Comparison of ENCODE assay signal across 8 cellular contexts in genomic region chr1:37513795-37514349, GRCh38. TPM values are rescaled to one million over a fixed set of nuclear protein-coding genes. Genes with fewer than 3 reads are reported as not detected.
DNase-seq lines count a peak whose midpoint lies in the region; ATAC-seq and TF ChIP-seq lines count a peak whose summit lies in the region.

No MANE protein-coding gene starts in this region.

- H3K4me1 Mint-ChIP-seq in glutamatergic neuron (ENCODE audit: low read depth, unreplicated experiment) = peaks cover 12% of the 10 kb centered on the region

- peaks cover 10% of the 10 kb centered on the region; the same call in 1 of the 2 replicates for H4K20me1 ChIP-seq in OCI-LY7 (ENCODE audit: insufficient read depth, low read length)

- H3K27ac Mint-ChIP-seq in glutamatergic neuron (ENCODE audit: unreplicated experiment) = peak overlapping the region; percentile 75

- H2AFZ ChIP-seq in OCI-LY7 (ENCODE audit: low read length) = peak overlapping the region; percentile 59; the same call in 1 of the 2 replicates

- intact Hi-C loops in OCI-LY7 (cut with micrococcal nuclease; ENCODE audit: unreplicated experiment) = loop anchor here (2.0 to 5.0 kb wide), 2 partner anchors 39 to 178 kb away; partner anchors contain the start of genes CDCA8 and ZC3H12A
- intact Hi-C loops in prostate gland (cut with DNase I) = no loop called here

- peaks cover 13% of the 10 kb centered on the region; the same call in 1 of the 2 replicates for H3K79me2 ChIP-seq in OCI-LY7 (ENCODE audit: insufficient read depth, low read depth, low read length)

- peak; percentile 12 for TF ChIP-seq POLR2A in prostate gland (IDR thresholded peaks at IDR 0.05)

- POLR2A ChIA-PET in OCI-LY7 (lab: Charles Lee) = interaction anchor here (0.5 to 1.5 kb wide), 7 partner anchors 23 to 1160 kb away, joined by 3 to 8 read pairs (median 6); no protein-coding TSS in a partner anchor

- H3K27me3 ChIP-seq in prostate gland (replicated peaks; ENCODE audit: insufficient read depth) = no peaks in the 10 kb centered on the region

- H3K36me3 ChIP-seq in OCI-LY7 (ENCODE audit: insufficient read depth, low read length) (peaks cover 31% of the 10 kb centered on the region), prostate gland (no peaks in the 10 kb centered on the region)

- WGBS in prostate gland = 2% methylated on average over 26 of the region's 26 CpGs

- H3K9me3 Mint-ChIP-seq in glutamatergic neuron (ENCODE audit: unreplicated experiment) = peaks cover 2% of the 10 kb centered on the region

- no peak for TF ChIP-seq CTCF in GM12865 (IDR thresholded peaks at IDR 0.05; ENCODE audit: insufficient read depth, low read depth, low read length, missing control alignments)
- TF ChIP-seq CTCF in OCI-LY7 (conservative IDR thresholded peaks at IDR 0.05; ENCODE audit: low read length) = no peak
- no peak for TF ChIP-seq CTCF in glutamatergic neuron (IDR thresholded peaks at IDR 0.05; ENCODE audit: partially characterized antibody, unreplicated experiment)
- no peak for TF ChIP-seq CTCF in prostate gland (IDR thresholded peaks at IDR 0.05)

- H3K9me2 ChIP-seq in OCI-LY7 (ENCODE audit: insufficient read depth, low read length) = no peaks in the 10 kb centered on the region

- CTCF ChIA-PET in OCI-LY7 (lab: Charles Lee; ENCODE audit: unreplicated experiment) = interaction anchor here (0.7 to 0.8 kb wide), 3 partner anchors 36 to 176 kb away, joined by 3 to 4 read pairs (median 3); partner anchors contain the start of gene GNL2

- H3K27me3 Mint-ChIP-seq in glutamatergic neuron (ENCODE audit: unreplicated experiment) = no peaks in the 10 kb centered on the region

- H3K27ac ChIP-seq in OCI-LY7 (ENCODE audit: low read depth, low read length, poor library complexity, severe bottlenecking) (no peak overlapping the region), prostate gland (peak overlapping the region; percentile 96 to 97)

- H3K9me3 ChIP-seq in OCI-LY7 (ENCODE audit: low read length) (no peaks in the 10 kb centered on the region), prostate gland (no peaks in the 10 kb centered on the region)

- no peaks in the 10 kb centered on the region for H3K36me3 Mint-ChIP-seq in glutamatergic neuron (ENCODE audit: unreplicated experiment)

- H3K4me3 Mint-ChIP-seq in glutamatergic neuron (ENCODE audit: unreplicated experiment) = peak overlapping the region; percentile 81

- H3K4me1 ChIP-seq in OCI-LY7 (ENCODE audit: insufficient read depth, low read length, poor library complexity, severe bottlenecking) = peaks cover 16% of the 10 kb centered on the region
- H3K4me1 ChIP-seq in prostate gland (replicated peaks) = no peaks in the 10 kb centered on the region

- H3K4me3 ChIP-seq in GM12865 (ENCODE audit: low read depth, low read length) = peak overlapping the region; percentile 85
- peak overlapping the region; percentile 82 for H3K4me3 ChIP-seq in OCI-LY7 (ENCODE audit: low read depth, low read length, poor library complexity, severe bottlenecking)
- peak overlapping the region; percentile 86 to 98 for H3K4me3 ChIP-seq in prostate gland

- BruUV-seq in OCI-LY7 (replicated peaks; lab: Mats Ljungman, UMichigan) = no TSS peak

- H3K4me2 ChIP-seq in OCI-LY7 (ENCODE audit: low read length) = peak overlapping the region; percentile 90

- DNase-seq in GM12865 (ENCODE audit: low read depth) (peak; percentile 68), OCI-LY7 (ENCODE audit: low spot score) (peak; percentile 69), glutamatergic neuron (peak; percentile 42), prostate gland (ENCODE audit: low spot score) (no peak), COLO829 (ENCODE audit: low spot score) (no peak), KG1 (lab: John Stamatoyannopoulos, UW) (no peak)
- DNase-seq in activated gamma-delta T cell treated with anti-CD3 and anti-CD28 coated beads, Interleukin-2, amount 50 U/mL, for 16 hours (ENCODE audit: low read depth) = peak; percentile 38

- peak; percentile 34 for ATAC-seq in HG03103 (IDR thresholded peaks at IDR 0.05; ENCODE audit: low read depth, unreplicated experiment)

RNA-seq across cellular contexts. Expression of gene MEAF6, which starts 0.7 kb away (rescaled TPM):
- 74.3 and 121 TPM in 2 replicates for total RNA-seq in OCI-LY7 (2014; rRNA removed; shearing (Covaris generic))
- total RNA-seq in OCI-LY7 (2022) (69.8 and 73.8 TPM in 2 replicates), glutamatergic neuron (ENCODE audit: unreplicated experiment) (61.5 TPM), prostate gland (100 to 1,000 TPM; 175 to 252 TPM)

RNA-seq across cellular contexts. Expression of gene ZC3H12A, which starts 39.5 kb away (rescaled TPM):
- total RNA-seq in OCI-LY7 (2014; rRNA removed; shearing (Covaris generic)) = 11.2 and 20.7 TPM in 2 replicates
- total RNA-seq in OCI-LY7 (2022) = 9.8 and 11.5 TPM in 2 replicates
- 1.3 TPM for total RNA-seq in glutamatergic neuron (ENCODE audit: unreplicated experiment)
- total RNA-seq in prostate gland = 10 to 100 TPM; 74.4 to 97.1 TPM

RNA-seq across cellular contexts. Expression of gene SNIP1, which starts 40.2 kb away (rescaled TPM):
- total RNA-seq in OCI-LY7 (2014; rRNA removed; shearing (Covaris generic)) = 14.7 and 19.2 TPM in 2 replicates
- total RNA-seq in OCI-LY7 (2022) (24.2 and 24.7 TPM in 2 replicates), glutamatergic neuron (ENCODE audit: unreplicated experiment) (20.1 TPM), prostate gland (10 to 100 TPM; 27.6 to 45.7 TPM)

RNA-seq across cellular contexts. Expression of gene DNALI1, which starts 42.9 kb away (rescaled TPM):
- not detected in 2 replicates for total RNA-seq in OCI-LY7 (2014; rRNA removed; shearing (Covaris generic))
- total RNA-seq in OCI-LY7 (2022) (not detected in 2 replicates), glutamatergic neuron (ENCODE audit: unreplicated experiment) (12.2 TPM), prostate gland (10 to 100 TPM; 23.8 to 37.4 TPM)

Comparison
In these comparisons a context has a peak if more than half of its experiments do, and no peak if none do; other contexts are left out.
1. DNase-seq: peak in GM12865 (single experiment), OCI-LY7 (single experiment), activated gamma-delta T cell treated with anti-CD3 and anti-CD28 coated beads, Interleukin-2, amount 50 U/mL, for 16 hours (single experiment) and glutamatergic neuron (single experiment); none in prostate gland (single experiment), COLO829 (single experiment) and KG1 (single experiment).
2. Peak in every context shown above with its lines, with median percentiles within 50 percentile points of each other: H3K4me3 ChIP-seq.